In the genomic region with DNA sequence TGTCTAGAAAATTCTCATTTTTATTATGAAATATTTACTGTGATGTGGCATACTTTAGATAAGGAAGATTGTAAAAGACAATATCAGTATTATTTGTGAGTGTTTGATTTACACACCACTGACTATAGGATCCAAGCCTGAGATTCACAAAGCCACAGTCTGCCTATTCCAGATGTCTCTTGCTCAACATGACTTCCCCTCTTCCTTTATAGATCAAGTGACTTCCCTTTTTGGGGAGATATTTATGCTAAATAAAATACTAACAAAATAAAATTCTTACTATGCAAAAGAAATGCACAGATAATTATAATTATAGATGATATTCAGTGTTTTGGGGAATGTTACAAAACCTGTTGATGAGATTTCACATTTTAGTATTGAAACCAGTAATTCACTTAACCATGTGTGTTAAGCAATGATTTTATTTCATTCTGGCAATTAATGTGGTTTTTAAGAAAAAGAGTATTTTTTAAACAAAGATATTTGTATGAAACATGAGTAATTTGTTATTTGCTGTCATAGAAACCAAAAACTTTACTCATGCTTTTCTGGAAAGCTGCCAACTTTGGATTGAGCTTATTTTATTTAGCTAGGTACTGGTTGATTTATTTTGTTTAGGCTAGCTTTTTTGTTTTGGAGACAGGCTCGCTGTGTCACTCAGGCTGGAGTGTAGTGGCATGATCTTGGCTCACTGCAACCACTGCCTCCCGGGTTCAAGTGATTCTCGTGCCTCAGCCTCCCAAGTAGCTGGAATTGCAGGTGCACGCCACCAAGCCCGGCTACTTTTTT, we compare ENCODE assay signal across 9 cellular contexts. TPM values are rescaled to one million over a fixed set of nuclear protein-coding genes. Genes with fewer than 3 reads are reported as not detected.
DNase-seq lines count a peak whose midpoint lies in the region; ATAC-seq and TF ChIP-seq lines count a peak whose summit lies in the region.
"Had no signal": no experiment of that assay in that cellular context is flagged by ENCODE, and none has a peak within 500 bp of the region (broad histone marks: within the 10 kb centered on the region; RNA-seq: fewer than 3 reads in every experiment).

No MANE protein-coding gene starts in this region.

- H3K4me1 ChIP-seq in thoracic aorta (ENCODE audit: control insufficient read depth in 1 of 2, low read depth in 2 of 2): peaks cover 32 to 37% of the 10 kb centered on the region in 2 donors

- peaks cover 25 to 39% of the 10 kb centered on the region in 2 donors for H3K36me3 Mint-ChIP-seq in activated naive CD4-positive, alpha-beta T cell treated with anti-CD3 and anti-CD28 coated beads, Interleukin-2, amount 50 U/mL, for 72 hours

- H3K9me3 Mint-ChIP-seq in activated naive CD4-positive, alpha-beta T cell treated with anti-CD3 and anti-CD28 coated beads, Interleukin-2, amount 50 U/mL, for 72 hours: no peaks in the 10 kb centered on the region

- TF ChIP-seq CTCF in fibroblast of mammary gland (conservative IDR thresholded peaks at IDR 0.05; ENCODE audit: control insufficient read depth, insufficient read depth, low read depth, low read length) (no peak), thoracic aorta (IDR thresholded peaks at IDR 0.05) (no peak)

- H3K27ac Mint-ChIP-seq in activated naive CD4-positive, alpha-beta T cell treated with anti-CD3 and anti-CD28 coated beads, Interleukin-2, amount 50 U/mL, for 72 hours: peak overlapping the region; percentile 93 to 98

- H3K27ac ChIP-seq in thoracic aorta: peak overlapping the region; percentile 6 to 62
- H3K27ac ChIP-seq: cardiac muscle cell had no signal

- peak in 1 of 2 donors; percentile 23 for ATAC-seq in activated naive CD4-positive, alpha-beta T cell treated with anti-CD3 and anti-CD28 coated beads, Interleukin-2, amount 50 U/mL, for 72 hours
- ATAC-seq in SK-N-SH treated with all-trans-retinoic acid at 6 μM for 48 hours (peak; percentile 61), thoracic aorta (ENCODE audit: insufficient number of reproducible peaks, low FRiP score, low read depth) (peak; percentile 53), HG02798 (IDR thresholded peaks at IDR 0.05; ENCODE audit: poor library complexity, unreplicated experiment) (no peak), GM19023 (IDR thresholded peaks at IDR 0.05; ENCODE audit: unreplicated experiment) (no peak)

- no peaks in the 10 kb centered on the region for H3K27me3 ChIP-seq in thoracic aorta (replicated peaks; ENCODE audit: insufficient read depth)
- H3K27me3 ChIP-seq: cardiac muscle cell had no signal

- no peak for DNase-seq in activated naive CD4-positive, alpha-beta T cell treated with anti-CD3 and anti-CD28 coated beads, Interleukin-2, amount 50 U/mL, for 72 hours (ENCODE audit: low spot score in 2 of 2)
- DNase-seq in activated naive CD4-positive, alpha-beta T cell treated with anti-CD3 and anti-CD28 coated beads, Interleukin-2, amount 50 U/mL, for 16 hours: no peak
- peak; percentile 94 for DNase-seq in fibroblast of mammary gland (ENCODE audit: low read depth)
- no peak for DNase-seq in thoracic aorta (ENCODE audit: low spot score)
- DNase-seq in effector CD8-positive, alpha-beta T cell (lab: John Stamatoyannopoulos, UW): no peak

- no peaks in the 10 kb centered on the region for H3K36me3 ChIP-seq in thoracic aorta
- H3K36me3 ChIP-seq: cardiac muscle cell had no signal

- H3K4me3 ChIP-seq in fibroblast of mammary gland (ENCODE audit: control insufficient read depth, low read depth, low read length) (no peak overlapping the region), thoracic aorta (no peak overlapping the region)
- H3K4me3 ChIP-seq: cardiac muscle cell had no signal

- no peaks in the 10 kb centered on the region for H3K9me3 ChIP-seq in thoracic aorta

TF ChIP-seq in SK-N-SH treated with all-trans-retinoic acid at 6 μM for 48 hours, 23 proteins besides CTCF, POLR2A, EP300 and RAD21:
- TF ChIP-seq ISL1 (CRISPR knock-in tag; IDR thresholded peaks at IDR 0.05) (peak; percentile 47; the same call in 1 of the 2 replicates), ZFP30 (CRISPR knock-in tag; IDR thresholded peaks at IDR 0.05) (no peak)

RNA-seq across cellular contexts. Expression of gene GPR183, which starts 13.7 kb away (rescaled TPM):
- total RNA-seq in activated naive CD4-positive, alpha-beta T cell treated with anti-CD3 and anti-CD28 coated beads, Interleukin-2, amount 50 U/mL, for 72 hours: 10 to 100 TPM; 55.0 to 55.4 TPM
- total RNA-seq in thoracic aorta: 10 to 100 TPM; 19.6 to 24.5 TPM

Comparison
In these comparisons a context has a peak if more than half of its experiments do, and no peak if none do; other contexts are left out.
1. ATAC-seq: peak in SK-N-SH treated with all-trans-retinoic acid at 6 μM for 48 hours (single experiment) and thoracic aorta (single experiment); none in HG02798 (single experiment) and GM19023 (single experiment).